In genomic region chr3:130894873-130895330, GRCh38 we compare ENCODE assay signal across 8 cellular contexts. TPM values are rescaled to one million over a fixed set of nuclear protein-coding genes. Genes with fewer than 3 reads are reported as not detected.
DNase-seq lines count a peak whose midpoint lies in the region; ATAC-seq and TF ChIP-seq lines count a peak whose summit lies in the region.

No MANE protein-coding gene starts in this region.

- H3K36me3 Mint-ChIP-seq in CD14-positive monocyte, result no peaks in the 10 kb centered on the region
- no peaks in the 10 kb centered on the region for H3K36me3 Mint-ChIP-seq in naive thymus-derived CD4-positive, alpha-beta T cell

- POLR2A ChIA-PET in naive thymus-derived CD4-positive, alpha-beta T cell (lab: Charles Lee), result interaction anchor here (1.1 to 2.0 kb wide), 4 partner anchors 33 to 135 kb away, joined by 3 to 11 read pairs (median 4); partner anchors contain the start of genes ASTE1 and NEK11

- H3K36me3 ChIP-seq in naive thymus-derived CD4-positive, alpha-beta T cell (ENCODE audit: control insufficient read depth in 2 of 3, insufficient read depth in 3 of 3, low read length in 3 of 3), result peaks cover 0 to 10% (median 0%) of the 10 kb centered on the region in 3 experiments

- H3K4me3 ChIP-seq in choroid plexus epithelial cell (ENCODE audit: low read depth, low read length), result peak overlapping the region; percentile 97
- peak overlapping the region; percentile 96 for H3K4me3 ChIP-seq in naive thymus-derived CD4-positive, alpha-beta T cell (ENCODE audit: low read length)

- H3K4me3 Mint-ChIP-seq in CD14-positive monocyte, result peak overlapping the region; percentile 89 to 98
- peak overlapping the region; percentile 94 to 99 (median 97) for H3K4me3 Mint-ChIP-seq in naive thymus-derived CD4-positive, alpha-beta T cell

- peaks cover 0 to 1% (median 0%) of the 10 kb centered on the region in 7 donors for H3K9me3 Mint-ChIP-seq in CD14-positive monocyte
- no peaks in the 10 kb centered on the region for H3K9me3 Mint-ChIP-seq in naive thymus-derived CD4-positive, alpha-beta T cell

- intact Hi-C loops in CD14-positive monocyte (cut with micrococcal nuclease), result loop anchor here (5.0 to 10.0 kb wide), 4 partner anchors 73 to 148 kb away; partner anchors contain the start of gene PIK3R4 (in 1 of the 2)
- intact Hi-C loops in naive thymus-derived CD4-positive, alpha-beta T cell (cut with micrococcal nuclease), result loop anchor here in 1 of 2 donors (1.0 to 5.0 kb wide), 5 partner anchors 13 to 1767 kb away; partner anchors contain the start of genes MRPL3 and UBA5

- no peaks in the 10 kb centered on the region for H3K27me3 Mint-ChIP-seq in CD14-positive monocyte (ENCODE audit: low read depth in 3 of 3)
- no peaks in the 10 kb centered on the region for H3K27me3 Mint-ChIP-seq in naive thymus-derived CD4-positive, alpha-beta T cell

- TF ChIP-seq CTCF in CD14-positive monocyte (IDR thresholded peaks at IDR 0.05), result no peak
- TF ChIP-seq CTCF in choroid plexus epithelial cell (conservative IDR thresholded peaks at IDR 0.05; ENCODE audit: low read depth, low read length), result no peak

- H3K27ac ChIP-seq in naive thymus-derived CD4-positive, alpha-beta T cell (ENCODE audit: low read depth, low read length), result peak overlapping the region; percentile 93

- no peaks in the 10 kb centered on the region for H3K9me3 ChIP-seq in naive thymus-derived CD4-positive, alpha-beta T cell (ENCODE audit: control insufficient read depth in 2 of 3, low read length in 3 of 3)

- ATAC-seq in naive thymus-derived CD4-positive, alpha-beta T cell, result no peak
- ATAC-seq in GM18502 (IDR thresholded peaks at IDR 0.05; ENCODE audit: poor library complexity, unreplicated experiment) (no peak), HG03439 (IDR thresholded peaks at IDR 0.05; ENCODE audit: unreplicated experiment) (no peak)

- H3K4me1 ChIP-seq in naive thymus-derived CD4-positive, alpha-beta T cell (ENCODE audit: control insufficient read depth in 2 of 2, insufficient read depth in 2 of 2, low read length in 2 of 2), result peaks cover 5 to 14% of the 10 kb centered on the region in 2 donors

- H3K27ac Mint-ChIP-seq in CD14-positive monocyte, result peak overlapping the region; percentile 31 to 86 (median 79)
- H3K27ac Mint-ChIP-seq in naive thymus-derived CD4-positive, alpha-beta T cell, result peak overlapping the region in 8 of 9 donors; percentile 85 to 99 (median 94)

- CTCF ChIA-PET in naive thymus-derived CD4-positive, alpha-beta T cell (lab: Charles Lee), result no interaction called here

- H3K4me1 Mint-ChIP-seq in CD14-positive monocyte, result peaks cover 26% of the 10 kb centered on the region
- peaks cover 26 to 63% (median 41%) of the 10 kb centered on the region in 7 donors for H3K4me1 Mint-ChIP-seq in naive thymus-derived CD4-positive, alpha-beta T cell

- DNase-seq in CD14-positive monocyte (ENCODE audit: low spot score), result no peak
- DNase-seq in LHCN-M2 (ENCODE audit: low read depth), result peak; percentile 13
- DNase-seq in choroid plexus epithelial cell (ENCODE audit: low read depth), result peak; percentile 30
- DNase-seq in naive thymus-derived CD4-positive, alpha-beta T cell, result no peak
- no peak for DNase-seq in T-helper 9 cell
- DNase-seq in COLO668 (lab: John Stamatoyannopoulos, UW; ENCODE audit: unreplicated experiment), result no peak

- H3K27me3 ChIP-seq in naive thymus-derived CD4-positive, alpha-beta T cell (ENCODE audit: control insufficient read depth in 2 of 2, insufficient read depth in 2 of 2, low read length in 2 of 2), result no peaks in the 10 kb centered on the region

RNA-seq across cellular contexts. Expression of gene ATP2C1, which starts 1.0 kb away (rescaled TPM):
- 10 to 100 TPM; 11.7 to 12.2 TPM for polyA plus RNA-seq in CD14-positive monocyte
- 59.2 and 59.8 TPM in 2 replicates for total RNA-seq in LHCN-M2 (2014; rRNA removed)
- 32.1 TPM for polyA plus RNA-seq in LHCN-M2 (2012)
- 10 to 100 TPM; 42.6 to 64.9 (median 50.5) TPM for total RNA-seq in naive thymus-derived CD4-positive, alpha-beta T cell
- 1 to 10 TPM; 6.6 to 8.7 TPM for polyA plus RNA-seq in naive thymus-derived CD4-positive, alpha-beta T cell

Comparison
In these comparisons a context has a peak if more than half of its experiments do, and no peak if none do; other contexts are left out.
1. DNase-seq: peak in LHCN-M2 (single experiment) and choroid plexus epithelial cell (single experiment); none in CD14-positive monocyte (single experiment), naive thymus-derived CD4-positive, alpha-beta T cell (0 of 9), T-helper 9 cell (single experiment) and COLO668 (single experiment).